In the genomic region with DNA sequence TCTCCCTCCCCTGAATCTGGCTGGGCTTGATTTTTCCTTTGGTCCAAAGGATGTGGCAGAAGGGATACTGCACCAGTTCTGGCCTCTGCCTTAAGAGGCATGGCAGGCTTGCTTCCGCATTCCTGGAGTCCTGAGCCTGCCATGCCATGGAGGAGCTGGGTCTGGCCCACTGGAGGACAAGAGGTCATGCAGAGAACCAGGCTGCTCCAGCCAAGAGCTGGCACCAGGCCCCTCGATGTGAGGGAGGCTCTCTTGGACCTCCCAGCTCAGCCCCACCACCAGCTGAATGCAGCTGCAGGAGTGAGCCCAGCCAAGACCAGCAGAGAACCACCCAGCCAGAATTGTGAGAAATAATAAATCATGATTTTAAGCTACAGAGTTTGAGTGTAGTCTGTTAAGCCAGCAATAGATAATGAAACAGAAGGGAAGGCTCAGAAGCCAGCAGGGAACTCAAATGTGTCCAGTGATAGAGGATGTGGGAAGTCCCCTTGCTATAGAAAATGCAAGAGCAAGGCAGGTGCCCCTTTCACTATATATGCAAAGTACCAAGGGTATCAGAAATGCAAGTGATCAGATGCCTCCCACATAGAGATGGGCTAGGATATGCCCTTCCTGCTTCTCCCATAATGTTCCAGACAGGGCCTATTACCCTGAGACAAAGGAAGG, we compare ENCODE assay signal across 9 cellular contexts.
DNase-seq lines count a peak whose midpoint lies in the region; ATAC-seq and TF ChIP-seq lines count a peak whose summit lies in the region.
"Had no signal": no experiment of that assay in that cellular context is flagged by ENCODE, and none has a peak within 500 bp of the region (broad histone marks: within the 10 kb centered on the region; RNA-seq: fewer than 3 reads in every experiment).

No MANE protein-coding gene starts in this region.

- no peaks in the 10 kb centered on the region for H3K9me3 ChIP-seq in upper lobe of right lung

- H3K27me3 ChIP-seq in upper lobe of right lung, result no peaks in the 10 kb centered on the region
- no peaks in the 10 kb centered on the region for H3K27me3 ChIP-seq in foreskin keratinocyte

- peak overlapping the region; percentile 0 for H3K27ac Mint-ChIP-seq in activated naive CD4-positive, alpha-beta T cell treated with anti-CD3 and anti-CD28 coated beads, Interleukin-2, amount 10 ng/mL, durations not matched to agents 7 days and 5 days
- peak overlapping the region; percentile 97 for H3K27ac Mint-ChIP-seq in central memory CD8-positive, alpha-beta T cell (ENCODE audit: low read depth)
- H3K27ac Mint-ChIP-seq in WTC11, result no peak overlapping the region

- H3K36me3 Mint-ChIP-seq in activated naive CD4-positive, alpha-beta T cell treated with anti-CD3 and anti-CD28 coated beads, Interleukin-2, amount 10 ng/mL, durations not matched to agents 7 days and 5 days, result peaks cover 25% of the 10 kb centered on the region
- peaks cover 8% of the 10 kb centered on the region for H3K36me3 Mint-ChIP-seq in central memory CD8-positive, alpha-beta T cell (ENCODE audit: insufficient read depth)
- H3K36me3 Mint-ChIP-seq in WTC11, result no peaks in the 10 kb centered on the region

- POLR2A ChIA-PET in WTC11 (lab: Charles Lee), result no interaction called here

- H3K36me3 ChIP-seq in upper lobe of right lung, result no peaks in the 10 kb centered on the region

- intact Hi-C loops in upper lobe of right lung (cut with DNase I), result no loop called here

- TF ChIP-seq CTCF in upper lobe of right lung (IDR thresholded peaks at IDR 0.05) (no peak), WTC11 (IDR thresholded peaks at IDR 0.05) (no peak), foreskin keratinocyte (conservative IDR thresholded peaks at IDR 0.05) (no peak)

- no peak overlapping the region for H3K27ac ChIP-seq in upper lobe of right lung
- H3K27ac ChIP-seq in foreskin keratinocyte, result no peak overlapping the region

- H3K27me3 Mint-ChIP-seq in activated naive CD4-positive, alpha-beta T cell treated with anti-CD3 and anti-CD28 coated beads, Interleukin-2, amount 10 ng/mL, durations not matched to agents 7 days and 5 days, result no peaks in the 10 kb centered on the region
- no peaks in the 10 kb centered on the region for H3K27me3 Mint-ChIP-seq in central memory CD8-positive, alpha-beta T cell
- H3K27me3 Mint-ChIP-seq in WTC11 (ENCODE audit: low read depth), result no peaks in the 10 kb centered on the region

- ATAC-seq in HG03066 (IDR thresholded peaks at IDR 0.05; ENCODE audit: low read depth, unreplicated experiment) (peak; percentile 50), upper lobe of right lung (peak; percentile 56), WTC11 (no peak), foreskin keratinocyte (no peak)
- no peak for ATAC-seq in central memory CD8-positive, alpha-beta T cell (replicated peaks; ENCODE audit: extremely low read depth, poor library complexity, severe bottlenecking)

- no peak for DNase-seq in activated naive CD4-positive, alpha-beta T cell treated with anti-CD3 and anti-CD28 coated beads, Interleukin-2, amount 10 ng/mL, durations not matched to agents 7 days and 5 days
- DNase-seq in activated naive CD4-positive, alpha-beta T cell treated with anti-CD3 and anti-CD28 coated beads, Interleukin-2, amount 50 U/mL, for 16 hours, result no peak
- DNase-seq in central memory CD8-positive, alpha-beta T cell (ENCODE audit: low spot score in 2 of 2), result no peak
- peak; percentile 77 for DNase-seq in upper lobe of right lung
- DNase-seq in NCI-H2227 treated with DMSO at 0.1 percent for 48 hours (lab: John Stamatoyannopoulos, UW), result no peak
- no peak for DNase-seq in WTC11 (ENCODE audit: low spot score)
- DNase-seq in foreskin keratinocyte, result no peak
- DNase-seq: KBM-7 had no signal

- CTCF ChIA-PET in activated naive CD4-positive, alpha-beta T cell treated with anti-CD3 and anti-CD28 coated beads, Interleukin-2, amount 10 ng/mL, durations not matched to agents 7 days and 5 days (lab: Charles Lee), result interaction anchor here (1.3 kb wide), 1 partner anchor 11 kb away, joined by 3 read pairs; no protein-coding TSS in a partner anchor
- CTCF ChIA-PET in WTC11 (lab: Charles Lee), result interaction anchor here (0.9 to 1.2 kb wide), 2 partner anchors 10 to 12 kb away, joined by 3 to 4 read pairs; no protein-coding TSS in a partner anchor

- peaks cover 27% of the 10 kb centered on the region for H3K4me1 ChIP-seq in upper lobe of right lung
- H3K4me1 ChIP-seq in foreskin keratinocyte, result peaks cover 13% of the 10 kb centered on the region

- no peak overlapping the region for H3K4me3 ChIP-seq in upper lobe of right lung

- H3K9me3 Mint-ChIP-seq in activated naive CD4-positive, alpha-beta T cell treated with anti-CD3 and anti-CD28 coated beads, Interleukin-2, amount 10 ng/mL, durations not matched to agents 7 days and 5 days, result no peaks in the 10 kb centered on the region
- peaks cover 5% of the 10 kb centered on the region for H3K9me3 Mint-ChIP-seq in central memory CD8-positive, alpha-beta T cell
- H3K9me3 Mint-ChIP-seq in WTC11, result no peaks in the 10 kb centered on the region

- H3K4me1 Mint-ChIP-seq in activated naive CD4-positive, alpha-beta T cell treated with anti-CD3 and anti-CD28 coated beads, Interleukin-2, amount 10 ng/mL, durations not matched to agents 7 days and 5 days, result peaks cover 72% of the 10 kb centered on the region
- H3K4me1 Mint-ChIP-seq in central memory CD8-positive, alpha-beta T cell, result peaks cover 63% of the 10 kb centered on the region
- 0 out of 2 replicates have a peak, but pooled peaks cover 3% of the 10 kb centered on the region for H3K4me1 Mint-ChIP-seq in WTC11

- H3K4me3 Mint-ChIP-seq in activated naive CD4-positive, alpha-beta T cell treated with anti-CD3 and anti-CD28 coated beads, Interleukin-2, amount 10 ng/mL, durations not matched to agents 7 days and 5 days, result no peak overlapping the region
- H3K4me3 Mint-ChIP-seq in central memory CD8-positive, alpha-beta T cell, result peak overlapping the region; percentile 13
- H3K4me3 Mint-ChIP-seq in WTC11, result no peak overlapping the region

TF ChIP-seq in WTC11, 78 proteins besides CTCF, POLR2A, EP300 and RAD21 (continues in another document):
- TF ChIP-seq GTF2I (CRISPR knock-in tag; conservative IDR thresholded peaks at IDR 0.05) (no peak), MYBL2 (CRISPR knock-in tag; IDR thresholded peaks at IDR 0.05) (no peak), MLX (CRISPR knock-in tag; IDR thresholded peaks at IDR 0.05) (no peak), NFATC4 (CRISPR knock-in tag; IDR thresholded peaks at IDR 0.05) (no peak), CREM (CRISPR knock-in tag; IDR thresholded peaks at IDR 0.05) (no peak), TEAD1 (CRISPR knock-in tag; IDR thresholded peaks at IDR 0.05) (no peak), IRF1 (CRISPR knock-in tag; IDR thresholded peaks at IDR 0.05) (no peak)
- TF ChIP-seq, protein P1, sequence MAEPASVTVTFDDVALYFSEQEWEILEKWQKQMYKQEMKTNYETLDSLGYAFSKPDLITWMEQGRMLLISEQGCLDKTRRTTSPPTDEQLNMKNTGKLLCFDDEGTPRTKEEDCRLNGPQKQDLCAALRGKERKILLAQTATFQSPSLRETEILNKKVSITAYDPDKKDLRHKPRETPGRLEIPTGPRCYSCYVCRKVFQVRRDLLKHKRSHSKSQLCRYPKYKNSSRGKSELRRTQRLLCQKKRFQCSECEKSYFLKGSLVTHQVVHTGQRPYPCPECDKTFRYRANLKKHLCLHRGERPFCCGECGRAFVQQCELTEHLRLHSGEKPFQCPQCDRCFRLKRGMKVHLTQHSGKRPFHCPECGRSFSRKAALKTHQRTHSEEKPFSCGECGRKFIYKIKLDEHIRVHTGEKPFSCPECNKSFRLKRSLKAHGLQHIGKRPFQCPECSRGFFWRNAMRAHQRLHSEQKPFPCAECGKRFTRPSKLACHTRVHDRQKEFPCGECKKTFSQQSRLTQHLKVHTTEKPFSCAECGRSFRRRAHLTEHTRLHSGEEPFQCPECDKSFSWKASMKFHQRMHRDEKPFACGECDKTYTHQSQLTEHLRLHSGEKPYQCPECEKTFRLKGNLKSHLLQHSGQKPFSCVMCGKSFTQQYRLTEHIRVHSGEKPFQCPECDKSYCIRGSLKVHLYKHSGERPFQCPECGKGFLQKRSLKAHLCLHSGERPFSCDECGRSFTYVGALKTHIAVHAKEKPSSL (CRISPR knock-in tag; conservative IDR thresholded peaks at IDR 0.05), result no peak
- TF ChIP-seq, protein P2, sequence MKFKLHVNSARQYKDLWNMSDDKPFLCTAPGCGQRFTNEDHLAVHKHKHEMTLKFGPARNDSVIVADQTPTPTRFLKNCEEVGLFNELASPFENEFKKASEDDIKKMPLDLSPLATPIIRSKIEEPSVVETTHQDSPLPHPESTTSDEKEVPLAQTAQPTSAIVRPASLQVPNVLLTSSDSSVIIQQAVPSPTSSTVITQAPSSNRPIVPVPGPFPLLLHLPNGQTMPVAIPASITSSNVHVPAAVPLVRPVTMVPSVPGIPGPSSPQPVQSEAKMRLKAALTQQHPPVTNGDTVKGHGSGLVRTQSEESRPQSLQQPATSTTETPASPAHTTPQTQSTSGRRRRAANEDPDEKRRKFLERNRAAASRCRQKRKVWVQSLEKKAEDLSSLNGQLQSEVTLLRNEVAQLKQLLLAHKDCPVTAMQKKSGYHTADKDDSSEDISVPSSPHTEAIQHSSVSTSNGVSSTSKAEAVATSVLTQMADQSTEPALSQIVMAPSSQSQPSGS (CRISPR knock-in tag; IDR thresholded peaks at IDR 0.05; ENCODE audit: borderline replicate concordance, low read depth), result no peak

Comparison
In these comparisons a context has a peak if more than half of its experiments do, and no peak if none do; other contexts are left out.
1. ATAC-seq: peak in HG03066 (single experiment) and upper lobe of right lung (single experiment); none in central memory CD8-positive, alpha-beta T cell (single experiment), WTC11 (single experiment) and foreskin keratinocyte (single experiment).